ENCODE assay signal across 25 cellular contexts in the genomic region with DNA sequence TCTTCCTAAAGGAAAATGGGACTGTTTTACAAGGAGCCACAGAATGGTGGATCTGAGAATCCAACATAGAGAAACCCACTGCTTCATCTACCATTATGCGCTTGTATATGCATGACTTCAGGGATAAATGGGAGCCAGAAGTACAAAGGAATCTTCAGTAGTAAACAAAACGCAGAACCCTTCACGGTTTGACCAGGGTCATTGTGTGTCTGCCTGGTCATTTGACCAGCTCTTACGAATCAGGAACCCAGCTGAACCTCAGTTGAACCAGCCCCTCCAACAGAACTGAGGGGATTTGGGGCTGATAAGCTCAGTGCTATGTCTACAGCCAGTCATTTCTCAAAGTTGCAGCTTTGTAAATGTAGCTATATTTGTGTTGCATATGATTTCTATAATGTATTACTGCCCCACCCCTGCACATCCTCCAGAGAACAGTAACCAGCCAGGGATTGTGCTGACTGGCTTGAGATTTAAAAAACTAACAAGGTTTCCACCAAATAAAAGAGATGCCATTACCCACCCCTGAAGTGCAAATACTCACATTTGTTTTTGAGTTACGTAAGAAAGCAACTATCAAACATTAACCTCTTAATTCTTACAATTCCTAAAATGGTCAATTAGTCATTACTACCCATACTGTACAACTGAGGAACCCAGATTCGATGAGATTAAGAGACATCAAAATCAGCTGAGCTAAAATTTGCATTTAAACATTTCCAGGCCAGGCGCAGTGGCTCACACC. TPM values are rescaled to one million over a fixed set of nuclear protein-coding genes. Genes with fewer than 3 reads are reported as not detected.
DNase-seq lines count a peak whose midpoint lies in the region; ATAC-seq, FAIRE-seq and TF ChIP-seq lines count a peak whose summit lies in the region.
"Had no signal": no experiment of that assay in that cellular context is flagged by ENCODE, and none has a peak within 500 bp of the region (broad histone marks: within the 10 kb centered on the region; RNA-seq: fewer than 3 reads in every experiment).

No MANE protein-coding gene starts in this region.

- no peak for TF ChIP-seq CTCF in WTC11 (IDR thresholded peaks at IDR 0.05)
- no peak for TF ChIP-seq CTCF in gastrocnemius medialis (IDR thresholded peaks at IDR 0.05 in 4 of 5, conservative IDR thresholded peaks at IDR 0.05 in 1 of 5)

- H3K4me3 ChIP-seq in gastrocnemius medialis, result no peak overlapping the region
- H3K4me3 ChIP-seq: breast epithelium, lung, smooth muscle cell had no signal

- H3K4me1 ChIP-seq in gastrocnemius medialis, result peaks cover under 1 to 6% of the 10 kb centered on the region in 2 donors

- H3K27ac Mint-ChIP-seq in WTC11, result peak overlapping the region; percentile 14; the same call in 1 of the 2 replicates
- H3K27ac Mint-ChIP-seq: activated CD4-positive, alpha-beta T cell treated with anti-CD3 and anti-CD28 coated beads for 36 hours; activated naive CD8-positive, alpha-beta T cell; natural killer cell treated with Interleukin-12 subunit alpha and Interleukin-12 subunit beta and Interleukin-15 and Interleukin-18, amount 100 ng/mL, for 72 hours had no signal

- POLR2A ChIA-PET in WTC11 (lab: Charles Lee), result no interaction called here

- H3K27ac ChIP-seq in layer of hippocampus (ENCODE audit: low read depth, low read length) (peak overlapping the region; percentile 62), gastrocnemius medialis (no peak overlapping the region)
- H3K27ac ChIP-seq: breast epithelium had no signal

- no peak for FAIRE-seq in GM19239 (lab: Jason Lieb, UNC)
- FAIRE-seq: GM12892, RCC 7860 had no signal

- no peaks in the 10 kb centered on the region for H3K36me3 ChIP-seq in gastrocnemius medialis
- H3K36me3 ChIP-seq: breast epithelium had no signal

- no peaks in the 10 kb centered on the region for H3K36me3 Mint-ChIP-seq in WTC11
- H3K36me3 Mint-ChIP-seq: activated naive CD8-positive, alpha-beta T cell; natural killer cell treated with Interleukin-12 subunit alpha and Interleukin-12 subunit beta and Interleukin-15 and Interleukin-18, amount 100 ng/mL, for 72 hours had no signal

- ATAC-seq in WTC11 (no peak), gastrocnemius medialis (no peak), HG02981 (IDR thresholded peaks at IDR 0.05; ENCODE audit: unreplicated experiment) (no peak)
- ATAC-seq: activated CD4-positive, alpha-beta T cell treated with anti-CD3 and anti-CD28 coated beads for 36 hours; HCT116; natural killer cell treated with Interleukin-12 subunit alpha and Interleukin-12 subunit beta and Interleukin-15 and Interleukin-18, amount 100 ng/mL, for 72 hours had no signal

- no peaks in the 10 kb centered on the region for H3K27me3 Mint-ChIP-seq in WTC11 (ENCODE audit: low read depth)

- H3K27me3 ChIP-seq in layer of hippocampus (ENCODE audit: control insufficient read depth, insufficient read depth, low read length) (no peaks in the 10 kb centered on the region), gastrocnemius medialis (no peaks in the 10 kb centered on the region)
- H3K27me3 ChIP-seq: breast epithelium had no signal

- H3K4me1 Mint-ChIP-seq in WTC11, result peaks cover 48% of the 10 kb centered on the region

- no peak overlapping the region for H3K4me3 Mint-ChIP-seq in WTC11
- H3K4me3 Mint-ChIP-seq: activated CD4-positive, alpha-beta T cell treated with anti-CD3 and anti-CD28 coated beads for 36 hours; activated naive CD8-positive, alpha-beta T cell; natural killer cell treated with Interleukin-12 subunit alpha and Interleukin-12 subunit beta and Interleukin-15 and Interleukin-18, amount 100 ng/mL, for 72 hours had no signal

- no peak for DNase-seq in WTC11 (ENCODE audit: low spot score)
- DNase-seq in pons (ENCODE audit: low spot score), result peak; percentile 88
- no peak for DNase-seq in NCI-H1417 (lab: John Stamatoyannopoulos, UW)
- no peak for DNase-seq in gastrocnemius medialis
- DNase-seq in GM19239 (ENCODE audit: insufficient read length, low spot score), result no peak
- DNase-seq: activated CD4-positive, alpha-beta T cell treated with anti-CD3 and anti-CD28 coated beads for 36 hours; activated effector memory CD4-positive, alpha-beta T cell treated with anti-CD3 and anti-CD28 coated beads, Interleukin-2, amount 50 U/mL, for 16 hours; COR-L47; DMS53; effector memory CD4-positive, alpha-beta T cell; erythroblast; NCI-H2107; NCI-H748 treated with DMSO at 0.1 percent for 48 hours; SHP77 treated with DMSO at 0.1 percent for 48 hours; stimulated activated naive CD4-positive, alpha-beta T cell had no signal

- intact Hi-C loops in gastrocnemius medialis (cut with DNase I; ENCODE audit: low total_unique reads), result no loop called here

- no peaks in the 10 kb centered on the region for H3K9me3 ChIP-seq in gastrocnemius medialis
- H3K9me3 ChIP-seq: breast epithelium had no signal

- in situ Hi-C loops in gastrocnemius medialis (cut with MboI; ENCODE audit: low sequenced_read_pairs in 4 of 4), result no loop called here

- CTCF ChIA-PET in WTC11 (lab: Charles Lee), result interaction anchor here (1.0 to 4.6 kb wide), 4 partner anchors 27 to 140 kb away, joined by 3 to 24 read pairs (median 6); a partner anchor contains a TSS

- no peaks in the 10 kb centered on the region for H3K9me3 Mint-ChIP-seq in WTC11
- H3K9me3 Mint-ChIP-seq: natural killer cell treated with Interleukin-12 subunit alpha and Interleukin-12 subunit beta and Interleukin-15 and Interleukin-18, amount 100 ng/mL, for 72 hours had no signal

- no peak for TF ChIP-seq POLR2A in gastrocnemius medialis (IDR thresholded peaks at IDR 0.05)

TF ChIP-seq in WTC11, 78 proteins besides CTCF, POLR2A, EP300 and RAD21 (continues in another document):
- TF ChIP-seq, protein P1, sequence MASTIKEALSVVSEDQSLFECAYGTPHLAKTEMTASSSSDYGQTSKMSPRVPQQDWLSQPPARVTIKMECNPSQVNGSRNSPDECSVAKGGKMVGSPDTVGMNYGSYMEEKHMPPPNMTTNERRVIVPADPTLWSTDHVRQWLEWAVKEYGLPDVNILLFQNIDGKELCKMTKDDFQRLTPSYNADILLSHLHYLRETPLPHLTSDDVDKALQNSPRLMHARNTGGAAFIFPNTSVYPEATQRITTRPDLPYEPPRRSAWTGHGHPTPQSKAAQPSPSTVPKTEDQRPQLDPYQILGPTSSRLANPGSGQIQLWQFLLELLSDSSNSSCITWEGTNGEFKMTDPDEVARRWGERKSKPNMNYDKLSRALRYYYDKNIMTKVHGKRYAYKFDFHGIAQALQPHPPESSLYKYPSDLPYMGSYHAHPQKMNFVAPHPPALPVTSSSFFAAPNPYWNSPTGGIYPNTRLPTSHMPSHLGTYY (CRISPR knock-in tag; IDR thresholded peaks at IDR 0.05), result no peak
- TF ChIP-seq, protein P2, sequence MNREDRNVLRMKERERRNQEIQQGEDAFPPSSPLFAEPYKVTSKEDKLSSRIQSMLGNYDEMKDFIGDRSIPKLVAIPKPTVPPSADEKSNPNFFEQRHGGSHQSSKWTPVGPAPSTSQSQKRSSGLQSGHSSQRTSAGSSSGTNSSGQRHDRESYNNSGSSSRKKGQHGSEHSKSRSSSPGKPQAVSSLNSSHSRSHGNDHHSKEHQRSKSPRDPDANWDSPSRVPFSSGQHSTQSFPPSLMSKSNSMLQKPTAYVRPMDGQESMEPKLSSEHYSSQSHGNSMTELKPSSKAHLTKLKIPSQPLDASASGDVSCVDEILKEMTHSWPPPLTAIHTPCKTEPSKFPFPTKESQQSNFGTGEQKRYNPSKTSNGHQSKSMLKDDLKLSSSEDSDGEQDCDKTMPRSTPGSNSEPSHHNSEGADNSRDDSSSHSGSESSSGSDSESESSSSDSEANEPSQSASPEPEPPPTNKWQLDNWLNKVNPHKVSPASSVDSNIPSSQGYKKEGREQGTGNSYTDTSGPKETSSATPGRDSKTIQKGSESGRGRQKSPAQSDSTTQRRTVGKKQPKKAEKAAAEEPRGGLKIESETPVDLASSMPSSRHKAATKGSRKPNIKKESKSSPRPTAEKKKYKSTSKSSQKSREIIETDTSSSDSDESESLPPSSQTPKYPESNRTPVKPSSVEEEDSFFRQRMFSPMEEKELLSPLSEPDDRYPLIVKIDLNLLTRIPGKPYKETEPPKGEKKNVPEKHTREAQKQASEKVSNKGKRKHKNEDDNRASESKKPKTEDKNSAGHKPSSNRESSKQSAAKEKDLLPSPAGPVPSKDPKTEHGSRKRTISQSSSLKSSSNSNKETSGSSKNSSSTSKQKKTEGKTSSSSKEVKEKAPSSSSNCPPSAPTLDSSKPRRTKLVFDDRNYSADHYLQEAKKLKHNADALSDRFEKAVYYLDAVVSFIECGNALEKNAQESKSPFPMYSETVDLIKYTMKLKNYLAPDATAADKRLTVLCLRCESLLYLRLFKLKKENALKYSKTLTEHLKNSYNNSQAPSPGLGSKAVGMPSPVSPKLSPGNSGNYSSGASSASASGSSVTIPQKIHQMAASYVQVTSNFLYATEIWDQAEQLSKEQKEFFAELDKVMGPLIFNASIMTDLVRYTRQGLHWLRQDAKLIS (CRISPR knock-in tag; IDR thresholded peaks at IDR 0.05; ENCODE audit: borderline replicate concordance), result no peak
- TF ChIP-seq, protein P3, sequence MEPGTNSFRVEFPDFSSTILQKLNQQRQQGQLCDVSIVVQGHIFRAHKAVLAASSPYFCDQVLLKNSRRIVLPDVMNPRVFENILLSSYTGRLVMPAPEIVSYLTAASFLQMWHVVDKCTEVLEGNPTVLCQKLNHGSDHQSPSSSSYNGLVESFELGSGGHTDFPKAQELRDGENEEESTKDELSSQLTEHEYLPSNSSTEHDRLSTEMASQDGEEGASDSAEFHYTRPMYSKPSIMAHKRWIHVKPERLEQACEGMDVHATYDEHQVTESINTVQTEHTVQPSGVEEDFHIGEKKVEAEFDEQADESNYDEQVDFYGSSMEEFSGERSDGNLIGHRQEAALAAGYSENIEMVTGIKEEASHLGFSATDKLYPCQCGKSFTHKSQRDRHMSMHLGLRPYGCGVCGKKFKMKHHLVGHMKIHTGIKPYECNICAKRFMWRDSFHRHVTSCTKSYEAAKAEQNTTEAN (CRISPR knock-in tag; IDR thresholded peaks at IDR 0.05), result no peak
- TF ChIP-seq, protein P4, sequence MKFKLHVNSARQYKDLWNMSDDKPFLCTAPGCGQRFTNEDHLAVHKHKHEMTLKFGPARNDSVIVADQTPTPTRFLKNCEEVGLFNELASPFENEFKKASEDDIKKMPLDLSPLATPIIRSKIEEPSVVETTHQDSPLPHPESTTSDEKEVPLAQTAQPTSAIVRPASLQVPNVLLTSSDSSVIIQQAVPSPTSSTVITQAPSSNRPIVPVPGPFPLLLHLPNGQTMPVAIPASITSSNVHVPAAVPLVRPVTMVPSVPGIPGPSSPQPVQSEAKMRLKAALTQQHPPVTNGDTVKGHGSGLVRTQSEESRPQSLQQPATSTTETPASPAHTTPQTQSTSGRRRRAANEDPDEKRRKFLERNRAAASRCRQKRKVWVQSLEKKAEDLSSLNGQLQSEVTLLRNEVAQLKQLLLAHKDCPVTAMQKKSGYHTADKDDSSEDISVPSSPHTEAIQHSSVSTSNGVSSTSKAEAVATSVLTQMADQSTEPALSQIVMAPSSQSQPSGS (CRISPR knock-in tag; IDR thresholded peaks at IDR 0.05; ENCODE audit: borderline replicate concordance, low read depth), result no peak

RNA-seq across cellular contexts. Expression of a gene that starts 6.3 kb away (rescaled TPM):
- total RNA-seq in WTC11 (2021) (56.2 to 60.6 TPM (median 58.5 TPM) in 3 replicates), gastrocnemius medialis (10 to 100 TPM in 1 of 4 donors, 1 to 10 TPM in 3; 5.7 to 15.0 (median 7.2) TPM)
